29 cellular contexts compared by ENCODE assay signal in the genomic region with DNA sequence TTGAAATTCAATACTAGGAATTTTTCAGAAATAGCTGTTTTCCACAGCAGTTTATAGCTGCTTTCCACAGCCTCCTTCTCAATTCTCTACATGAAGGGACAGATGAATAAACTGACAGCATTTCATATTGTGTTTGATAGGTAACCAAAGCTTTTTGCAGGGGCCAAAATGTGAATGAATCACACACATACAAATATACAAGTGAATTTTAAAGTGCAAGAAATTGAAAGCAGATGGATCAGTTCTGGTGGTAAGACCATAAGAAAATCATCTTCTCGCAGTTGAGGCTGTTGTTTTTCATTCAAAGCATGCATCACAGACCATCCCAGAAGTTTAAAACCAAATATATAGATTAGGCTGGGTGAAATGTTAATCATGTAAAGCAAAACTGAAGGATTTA.
"Had no signal": no experiment of that assay in that cellular context is flagged by ENCODE, and none has a peak within 500 bp of the region (broad histone marks: within the 10 kb centered on the region; RNA-seq: fewer than 3 reads in every experiment).

No MANE protein-coding gene starts in this region.

- DNase-seq: activated CD4-positive, alpha-beta memory T cell treated with anti-CD3 and anti-CD28 coated beads for 36 hours; activated CD4-positive, alpha-beta T cell treated with anti-CD3 and anti-CD28 coated beads for 36 hours; activated CD4-positive, alpha-beta T cell treated with anti-CD3 and anti-CD28 coated beads, Interleukin-2, amount 10 ng/mL, durations not matched to agents 24 days and 14 days; activated CD4-positive, CD25-positive, alpha-beta regulatory T cell; activated CD4-positive, CD25-positive, alpha-beta regulatory T cell treated with anti-CD3 and anti-CD28 coated beads, Interleukin-2, amount 50 U/mL, for 72 hours; activated CD8-positive, alpha-beta memory T cell treated with anti-CD3 and anti-CD28 coated beads, Interleukin-2, amount 10 ng/mL, durations not matched to agents 7 days and 5 days; activated CD8-positive, alpha-beta memory T cell treated with anti-CD3 and anti-CD28 coated beads, Interleukin-2, amount 50 U/mL, for 4 hours; activated CD8-positive, alpha-beta T cell treated with anti-CD3 and anti-CD28 coated beads, Interleukin-2, amount 10 ng/mL, durations not matched to agents 7 days and 5 days; activated gamma-delta T cell; activated naive CD4-positive, alpha-beta T cell; activated naive CD4-positive, alpha-beta T cell treated with anti-CD3 and anti-CD28 coated beads, Interleukin-2, amount 10 ng/mL, durations not matched to agents 7 days and 5 days; activated naive CD8-positive, alpha-beta T cell treated with anti-CD3 and anti-CD28 coated beads, Interleukin-2, amount 10 ng/mL, durations not matched to agents 7 days and 5 days; activated T-cell treated with anti-CD3 and anti-CD28 coated beads, Interleukin-2, amount 50 U/mL, for 1 hour; activated T-cell treated with anti-CD3 and anti-CD28 coated beads, Interleukin-2, amount 50 U/mL, for 48 hours; amniotic stem cell; anterior cingulate cortex; body of pancreas; caudate nucleus; cortex of kidney; dermis blood vessel endothelial cell; effector CD4-positive, alpha-beta T cell; effector memory CD8-positive, alpha-beta T cell; erythroblast; glutamatergic neuron; heart left ventricle; T-helper 2 cell had no signal

- H3K27me3 Mint-ChIP-seq: activated CD4-positive, alpha-beta memory T cell treated with anti-CD3 and anti-CD28 coated beads for 36 hours; activated CD4-positive, alpha-beta T cell treated with anti-CD3 and anti-CD28 coated beads for 36 hours; activated CD4-positive, alpha-beta T cell treated with anti-CD3 and anti-CD28 coated beads, Interleukin-2, amount 10 ng/mL, durations not matched to agents 24 days and 14 days; activated CD8-positive, alpha-beta memory T cell treated with anti-CD3 and anti-CD28 coated beads, Interleukin-2, amount 10 ng/mL, durations not matched to agents 7 days and 5 days; activated naive CD4-positive, alpha-beta T cell treated with anti-CD3 and anti-CD28 coated beads, Interleukin-2, amount 10 ng/mL, durations not matched to agents 7 days and 5 days; activated naive CD8-positive, alpha-beta T cell treated with anti-CD3 and anti-CD28 coated beads, Interleukin-2, amount 10 ng/mL, durations not matched to agents 7 days and 5 days; effector memory CD8-positive, alpha-beta T cell had no signal

- H3K4me1 Mint-ChIP-seq: activated CD4-positive, alpha-beta T cell treated with anti-CD3 and anti-CD28 coated beads for 36 hours; activated CD4-positive, alpha-beta T cell treated with anti-CD3 and anti-CD28 coated beads, Interleukin-2, amount 10 ng/mL, durations not matched to agents 24 days and 14 days; activated CD8-positive, alpha-beta memory T cell treated with anti-CD3 and anti-CD28 coated beads, Interleukin-2, amount 10 ng/mL, durations not matched to agents 7 days and 5 days; activated naive CD4-positive, alpha-beta T cell treated with anti-CD3 and anti-CD28 coated beads, Interleukin-2, amount 10 ng/mL, durations not matched to agents 7 days and 5 days; activated naive CD8-positive, alpha-beta T cell treated with anti-CD3 and anti-CD28 coated beads, Interleukin-2, amount 10 ng/mL, durations not matched to agents 7 days and 5 days had no signal

- H3K9me3 Mint-ChIP-seq: activated T-helper 1 cell treated with anti-CD3 and anti-CD28 coated beads, Interleukin-12 subunit alpha, Interleukin-12 subunit beta, Interleukin-2, Interleukin-4 antibody, amounts not matched to agents 30 ng/mL and 10 ng/mL and 1 ng/mL, durations not matched to agents 14 hours and 24 hours and 36 hours had no signal

- H3K9me3 ChIP-seq: body of pancreas, esophagus muscularis mucosa, heart left ventricle had no signal

- H3K27ac ChIP-seq: body of pancreas, esophagus muscularis mucosa, heart left ventricle had no signal

- H3K4me1 ChIP-seq: body of pancreas, esophagus muscularis mucosa, heart left ventricle had no signal

- H3K27me3 ChIP-seq: body of pancreas, esophagus muscularis mucosa, heart left ventricle had no signal

- H3K27ac Mint-ChIP-seq: activated CD4-positive, alpha-beta memory T cell treated with anti-CD3 and anti-CD28 coated beads for 36 hours; activated CD4-positive, alpha-beta T cell treated with anti-CD3 and anti-CD28 coated beads for 36 hours; activated CD4-positive, alpha-beta T cell treated with anti-CD3 and anti-CD28 coated beads, Interleukin-2, amount 10 ng/mL, durations not matched to agents 24 days and 14 days; activated CD8-positive, alpha-beta memory T cell treated with anti-CD3 and anti-CD28 coated beads, Interleukin-2, amount 10 ng/mL, durations not matched to agents 7 days and 5 days; activated CD8-positive, alpha-beta T cell treated with anti-CD3 and anti-CD28 coated beads, Interleukin-2, amount 10 ng/mL, durations not matched to agents 7 days and 5 days; activated naive CD4-positive, alpha-beta T cell treated with anti-CD3 and anti-CD28 coated beads, Interleukin-2, amount 10 ng/mL, durations not matched to agents 7 days and 5 days; activated naive CD4-positive, alpha-beta T cell treated with anti-CD3 and anti-CD28 coated beads, Interleukin-2, amount 50 U/mL, for 72 hours; activated naive CD8-positive, alpha-beta T cell treated with anti-CD3 and anti-CD28 coated beads, Interleukin-2, amount 10 ng/mL, durations not matched to agents 7 days and 5 days; activated T-helper 1 cell treated with anti-CD3 and anti-CD28 coated beads, Interleukin-12 subunit alpha, Interleukin-12 subunit beta, Interleukin-2, Interleukin-4 antibody, amounts not matched to agents 30 ng/mL and 10 ng/mL and 1 ng/mL, durations not matched to agents 14 hours and 24 hours and 36 hours; effector memory CD8-positive, alpha-beta T cell had no signal

- H3K36me3 Mint-ChIP-seq: activated CD4-positive, alpha-beta memory T cell treated with anti-CD3 and anti-CD28 coated beads for 36 hours; activated CD8-positive, alpha-beta memory T cell treated with anti-CD3 and anti-CD28 coated beads, Interleukin-2, amount 10 ng/mL, durations not matched to agents 7 days and 5 days; activated naive CD4-positive, alpha-beta T cell treated with anti-CD3 and anti-CD28 coated beads, Interleukin-2, amount 10 ng/mL, durations not matched to agents 7 days and 5 days; activated naive CD8-positive, alpha-beta T cell treated with anti-CD3 and anti-CD28 coated beads, Interleukin-2, amount 10 ng/mL, durations not matched to agents 7 days and 5 days had no signal

- H3K4me3 ChIP-seq: body of pancreas, esophagus muscularis mucosa, heart left ventricle had no signal

- ATAC-seq: activated CD4-positive, alpha-beta T cell treated with anti-CD3 and anti-CD28 coated beads for 36 hours; activated CD8-positive, alpha-beta memory T cell treated with anti-CD3 and anti-CD28 coated beads, Interleukin-2, amount 10 ng/mL, durations not matched to agents 7 days and 5 days; activated CD8-positive, alpha-beta T cell treated with anti-CD3 and anti-CD28 coated beads, Interleukin-2, amount 10 ng/mL, durations not matched to agents 7 days and 5 days; activated naive CD4-positive, alpha-beta T cell treated with anti-CD3 and anti-CD28 coated beads, Interleukin-2, amount 50 U/mL, for 72 hours; body of pancreas; effector memory CD8-positive, alpha-beta T cell; heart left ventricle had no signal

- H3K4me3 Mint-ChIP-seq: activated CD4-positive, alpha-beta memory T cell treated with anti-CD3 and anti-CD28 coated beads for 36 hours; activated CD4-positive, alpha-beta T cell treated with anti-CD3 and anti-CD28 coated beads for 36 hours; activated CD4-positive, alpha-beta T cell treated with anti-CD3 and anti-CD28 coated beads, Interleukin-2, amount 10 ng/mL, durations not matched to agents 24 days and 14 days; activated CD8-positive, alpha-beta memory T cell treated with anti-CD3 and anti-CD28 coated beads, Interleukin-2, amount 10 ng/mL, durations not matched to agents 7 days and 5 days; activated CD8-positive, alpha-beta T cell treated with anti-CD3 and anti-CD28 coated beads, Interleukin-2, amount 10 ng/mL, durations not matched to agents 7 days and 5 days; activated naive CD4-positive, alpha-beta T cell treated with anti-CD3 and anti-CD28 coated beads, Interleukin-2, amount 10 ng/mL, durations not matched to agents 7 days and 5 days; activated naive CD8-positive, alpha-beta T cell treated with anti-CD3 and anti-CD28 coated beads, Interleukin-2, amount 10 ng/mL, durations not matched to agents 7 days and 5 days; activated T-helper 1 cell treated with anti-CD3 and anti-CD28 coated beads, Interleukin-12 subunit alpha, Interleukin-12 subunit beta, Interleukin-2, Interleukin-4 antibody, amounts not matched to agents 30 ng/mL and 10 ng/mL and 1 ng/mL, durations not matched to agents 14 hours and 24 hours and 36 hours; effector memory CD8-positive, alpha-beta T cell had no signal

- H3K36me3 ChIP-seq: esophagus muscularis mucosa, heart left ventricle had no signal
